ENCODE assay signal across 1 cellular context in genomic region chr15:59298255-59298856, GRCh38.
TF ChIP-seq lines count a peak whose summit lies in the region.

No MANE protein-coding gene starts in this region.

TF ChIP-seq in HCT116, 20 proteins besides CTCF, POLR2A, EP300 and RAD21 (continued from another document):
- TF ChIP-seq YY1 (IDR thresholded peaks at IDR 0.05; ENCODE audit: extremely low read depth, insufficient replicate concordance, low read depth, low read length) (no peak), SIN3A (IDR thresholded peaks at IDR 0.05; ENCODE audit: low read depth) (peak; percentile 55; the same call in 1 of the 2 replicates), ATF3 (IDR thresholded peaks at IDR 0.05) (no peak), ELF1 (IDR thresholded peaks at IDR 0.05; ENCODE audit: borderline replicate concordance, low read depth) (no peak), ZBTB33 (IDR thresholded peaks at IDR 0.05; ENCODE audit: extremely low read depth, insufficient replicate concordance, low read length) (no peak), CEBPB (IDR thresholded peaks at IDR 0.05; ENCODE audit: low read depth) (peak; percentile 64; the same call in 1 of the 2 replicates)
